Comparison of ENCODE assay signal across 13 cellular contexts in genomic region chr4:145909773-145910172, GRCh38. TPM values are rescaled to one million over a fixed set of nuclear protein-coding genes. Genes with fewer than 3 reads are reported as not detected.
DNase-seq lines count a peak whose midpoint lies in the region; ATAC-seq and TF ChIP-seq lines count a peak whose summit lies in the region.
"Had no signal": no experiment of that assay in that cellular context is flagged by ENCODE, and none has a peak within 500 bp of the region (broad histone marks: within the 10 kb centered on the region; RNA-seq: fewer than 3 reads in every experiment).

No MANE protein-coding gene starts in this region.

- no peaks in the 10 kb centered on the region for H3K9me3 ChIP-seq in adipocyte (ENCODE audit: control insufficient read depth, low read length)
- no peaks in the 10 kb centered on the region for H3K9me3 ChIP-seq in gastrocnemius medialis
- H3K9me3 ChIP-seq: thoracic aorta had no signal

- CTCF ChIA-PET in activated CD8-positive, alpha-beta T cell treated with anti-CD3 and anti-CD28 coated beads, Interleukin-2, amount 10 ng/mL, durations not matched to agents 7 days and 5 days (lab: Charles Lee), result no interaction called here

- H3K36me3 ChIP-seq in adipocyte (ENCODE audit: control insufficient read depth, insufficient read depth, low read length, severe bottlenecking) (no peaks in the 10 kb centered on the region), gastrocnemius medialis (no peaks in the 10 kb centered on the region)
- H3K36me3 ChIP-seq: thoracic aorta had no signal

- ATAC-seq in GM18517 (IDR thresholded peaks at IDR 0.05; ENCODE audit: unreplicated experiment) (peak; percentile 52), gastrocnemius medialis (peak; percentile 64 to 70), GM21390 (IDR thresholded peaks at IDR 0.05; ENCODE audit: unreplicated experiment) (no peak), HG02970 (IDR thresholded peaks at IDR 0.05; ENCODE audit: low FRiP score, unreplicated experiment) (no peak)
- no peak for ATAC-seq in activated CD8-positive, alpha-beta T cell treated with anti-CD3 and anti-CD28 coated beads, Interleukin-2, amount 10 ng/mL, durations not matched to agents 7 days and 5 days

- no peak for TF ChIP-seq POLR2A in gastrocnemius medialis (IDR thresholded peaks at IDR 0.05)

- peaks cover 15% of the 10 kb centered on the region for H3K36me3 Mint-ChIP-seq in activated CD8-positive, alpha-beta T cell treated with anti-CD3 and anti-CD28 coated beads, Interleukin-2, amount 10 ng/mL, durations not matched to agents 7 days and 5 days (ENCODE audit: low read depth)

- in situ Hi-C loops in gastrocnemius medialis (cut with MboI; ENCODE audit: low sequenced_read_pairs in 4 of 4), result no loop called here

- no peaks in the 10 kb centered on the region for H3K27me3 Mint-ChIP-seq in activated CD8-positive, alpha-beta T cell treated with anti-CD3 and anti-CD28 coated beads, Interleukin-2, amount 10 ng/mL, durations not matched to agents 7 days and 5 days (ENCODE audit: low read depth)
- H3K27me3 Mint-ChIP-seq: activated CD4-positive, alpha-beta T cell treated with anti-CD3 and anti-CD28 coated beads, Interleukin-2, amount 10 ng/mL, durations not matched to agents 7 days and 5 days; memory B cell had no signal

- POLR2A ChIA-PET in activated CD8-positive, alpha-beta T cell treated with anti-CD3 and anti-CD28 coated beads, Interleukin-2, amount 10 ng/mL, durations not matched to agents 7 days and 5 days (lab: Charles Lee), result no interaction called here

- intact Hi-C loops in gastrocnemius medialis (cut with DNase I; ENCODE audit: low total_unique reads), result loop anchor here (2.0 kb wide), 1 partner anchor 21 kb away; no protein-coding TSS in a partner anchor

- H3K27ac ChIP-seq in gastrocnemius medialis, result peak overlapping the region; percentile 65 to 79 (median 74)
- H3K27ac ChIP-seq: thoracic aorta had no signal

- H3K27me3 ChIP-seq in adipocyte (replicated peaks; ENCODE audit: control insufficient read depth, insufficient read depth, low read length), result no peaks in the 10 kb centered on the region
- H3K27me3 ChIP-seq in gastrocnemius medialis, result no peaks in the 10 kb centered on the region

- H3K9me3 Mint-ChIP-seq in activated CD8-positive, alpha-beta T cell treated with anti-CD3 and anti-CD28 coated beads, Interleukin-2, amount 10 ng/mL, durations not matched to agents 7 days and 5 days (ENCODE audit: insufficient read depth), result no peaks in the 10 kb centered on the region
- H3K9me3 Mint-ChIP-seq: activated CD4-positive, alpha-beta T cell treated with anti-CD3 and anti-CD28 coated beads, Interleukin-2, amount 10 ng/mL, durations not matched to agents 7 days and 5 days; memory B cell had no signal

- no peak overlapping the region for H3K27ac Mint-ChIP-seq in activated CD8-positive, alpha-beta T cell treated with anti-CD3 and anti-CD28 coated beads, Interleukin-2, amount 10 ng/mL, durations not matched to agents 7 days and 5 days
- H3K27ac Mint-ChIP-seq: activated CD4-positive, alpha-beta T cell treated with anti-CD3 and anti-CD28 coated beads, Interleukin-2, amount 10 ng/mL, durations not matched to agents 7 days and 5 days; memory B cell had no signal

- no peak overlapping the region for H3K4me3 Mint-ChIP-seq in activated CD8-positive, alpha-beta T cell treated with anti-CD3 and anti-CD28 coated beads, Interleukin-2, amount 10 ng/mL, durations not matched to agents 7 days and 5 days
- H3K4me3 Mint-ChIP-seq: activated CD4-positive, alpha-beta T cell treated with anti-CD3 and anti-CD28 coated beads, Interleukin-2, amount 10 ng/mL, durations not matched to agents 7 days and 5 days; memory B cell had no signal

- DNase-seq in adipocyte (ENCODE audit: low read depth), result no peak
- DNase-seq in hepatic stellate cell (ENCODE audit: low spot score), result peak; percentile 9
- DNase-seq in gastrocnemius medialis, result peak in 1 of 2 donors; percentile 22
- no peak for DNase-seq in NCI-H748 (lab: John Stamatoyannopoulos, UW; ENCODE audit: unreplicated experiment)
- no peak for DNase-seq in activated CD8-positive, alpha-beta T cell treated with anti-CD3 and anti-CD28 coated beads, Interleukin-2, amount 10 ng/mL, durations not matched to agents 7 days and 5 days
- DNase-seq: activated CD4-positive, alpha-beta T cell treated with anti-CD3 and anti-CD28 coated beads, Interleukin-2, amount 10 ng/mL, durations not matched to agents 7 days and 5 days; NCI-H1694; RPMI8226 had no signal

- peaks cover 9% of the 10 kb centered on the region for H3K4me1 Mint-ChIP-seq in activated CD8-positive, alpha-beta T cell treated with anti-CD3 and anti-CD28 coated beads, Interleukin-2, amount 10 ng/mL, durations not matched to agents 7 days and 5 days (ENCODE audit: low read depth)
- H3K4me1 Mint-ChIP-seq: activated CD4-positive, alpha-beta T cell treated with anti-CD3 and anti-CD28 coated beads, Interleukin-2, amount 10 ng/mL, durations not matched to agents 7 days and 5 days had no signal

- peak overlapping the region; percentile 2 for H3K9ac ChIP-seq in adipocyte (ENCODE audit: low read length)

- peaks cover 39% of the 10 kb centered on the region for H3K4me1 ChIP-seq in adipocyte (ENCODE audit: control insufficient read depth, insufficient read depth, low read length)
- H3K4me1 ChIP-seq in gastrocnemius medialis, result peaks cover 51 to 58% of the 10 kb centered on the region in 2 donors

- H3K4me3 ChIP-seq in adipocyte (ENCODE audit: low read length), result peak overlapping the region; percentile 45
- H3K4me3 ChIP-seq in gastrocnemius medialis, result peak overlapping the region; percentile 52 to 62 (median 55)
- H3K4me3 ChIP-seq: thoracic aorta had no signal

- no peak for TF ChIP-seq CTCF in gastrocnemius medialis (IDR thresholded peaks at IDR 0.05 in 4 of 5, conservative IDR thresholded peaks at IDR 0.05 in 1 of 5)

RNA-seq across cellular contexts. Expression of gene ZNF827, which starts 28.9 kb away (rescaled TPM):
- total RNA-seq in gastrocnemius medialis, result 10 to 100 TPM in 2 of 4 donors, 1 to 10 TPM in 2; 7.2 to 16.1 (median 10.9) TPM
- total RNA-seq in activated CD8-positive, alpha-beta T cell treated with anti-CD3 and anti-CD28 coated beads, Interleukin-2, amount 10 ng/mL, durations not matched to agents 7 days and 5 days, result 10 to 100 TPM; 13.6 to 14.8 TPM

Comparison
In these comparisons a context has a peak if more than half of its experiments do, and no peak if none do; other contexts are left out.
1. ATAC-seq: peak in GM18517 (single experiment) and gastrocnemius medialis (2 of 2); none in GM21390 (single experiment), activated CD8-positive, alpha-beta T cell treated with anti-CD3 and anti-CD28 coated beads, Interleukin-2, amount 10 ng/mL, durations not matched to agents 7 days and 5 days (single experiment) and HG02970 (single experiment).